ENCODE assay signal across 8 cellular contexts in genomic region chr5:172740483-172741205, GRCh38. TPM values are rescaled to one million over a fixed set of nuclear protein-coding genes. Genes with fewer than 3 reads are reported as not detected.
DNase-seq lines count a peak whose midpoint lies in the region; ATAC-seq and TF ChIP-seq lines count a peak whose summit lies in the region.

No MANE protein-coding gene starts in this region.

- no peak overlapping the region for H3K4me2 ChIP-seq in hepatocyte

- H4K20me1 ChIP-seq in hepatocyte (ENCODE audit: insufficient read depth, poor library complexity, severe bottlenecking), result no peaks in the 10 kb centered on the region

- H3K4me3 ChIP-seq in HFF-Myc (replicated peaks; ENCODE audit: low read depth, low read length) (no peak overlapping the region), hepatocyte (no peak overlapping the region)

- peak overlapping the region; percentile 73 for H3K27ac Mint-ChIP-seq in stimulated activated effector memory CD8-positive, alpha-beta T cell treated with anti-CD3 and anti-CD28 coated beads, Interleukin-12 subunit alpha, Interleukin-12 subunit beta, amount 100 ng/mL, for 72 hours

- H2AFZ ChIP-seq in hepatocyte, result no peak overlapping the region

- H3K79me2 ChIP-seq in hepatocyte, result no peaks in the 10 kb centered on the region

- 74% methylated on average over 15 of the region's 15 CpGs for WGBS in hepatocyte (ENCODE audit: low lambda C conversion rate, missing lambda C conversion rate)

- no peaks in the 10 kb centered on the region for H3K9me3 Mint-ChIP-seq in stimulated activated effector memory CD8-positive, alpha-beta T cell treated with anti-CD3 and anti-CD28 coated beads, Interleukin-12 subunit alpha, Interleukin-12 subunit beta, amount 100 ng/mL, for 72 hours

- TF ChIP-seq CTCF in HFF-Myc (IDR thresholded peaks at IDR 0.05; ENCODE audit: low read depth, low read length, missing control alignments), result no peak
- TF ChIP-seq CTCF in hepatocyte (IDR thresholded peaks at IDR 0.05; ENCODE audit: poor library complexity), result no peak

- H3K36me3 Mint-ChIP-seq in stimulated activated effector memory CD8-positive, alpha-beta T cell treated with anti-CD3 and anti-CD28 coated beads, Interleukin-12 subunit alpha, Interleukin-12 subunit beta, amount 100 ng/mL, for 72 hours, result no peaks in the 10 kb centered on the region

- no peaks in the 10 kb centered on the region for H3K9me2 ChIP-seq in hepatocyte (replicated peaks; ENCODE audit: insufficient read depth)

- H3K4me3 Mint-ChIP-seq in stimulated activated effector memory CD8-positive, alpha-beta T cell treated with anti-CD3 and anti-CD28 coated beads, Interleukin-12 subunit alpha, Interleukin-12 subunit beta, amount 100 ng/mL, for 72 hours, result peak overlapping the region; percentile 4

- H3K27me3 ChIP-seq in hepatocyte, result no peaks in the 10 kb centered on the region

- peak overlapping the region; percentile 95 for H3K27ac ChIP-seq in hepatocyte

- peaks cover 32% of the 10 kb centered on the region for H3K4me1 Mint-ChIP-seq in stimulated activated effector memory CD8-positive, alpha-beta T cell treated with anti-CD3 and anti-CD28 coated beads, Interleukin-12 subunit alpha, Interleukin-12 subunit beta, amount 100 ng/mL, for 72 hours

- H3K36me3 ChIP-seq in hepatocyte (replicated peaks; ENCODE audit: insufficient read depth, low read depth), result no peaks in the 10 kb centered on the region

- peak; percentile 80 for ATAC-seq in stimulated activated effector memory CD8-positive, alpha-beta T cell treated with anti-CD3 and anti-CD28 coated beads, Interleukin-12 subunit alpha, Interleukin-12 subunit beta, amount 100 ng/mL, for 72 hours

- DNase-seq in HFF-Myc (ENCODE audit: extremely low read depth, low read depth), result peak; percentile 46
- DNase-seq in amniotic epithelial cell (ENCODE audit: low read depth), result peak; percentile 97
- peak; percentile 65 for DNase-seq in hepatocyte (ENCODE audit: low spot score)
- no peak for DNase-seq in stimulated activated effector memory CD8-positive, alpha-beta T cell treated with anti-CD3 and anti-CD28 coated beads, Interleukin-12 subunit alpha, Interleukin-12 subunit beta, amount 100 ng/mL, for 72 hours (ENCODE audit: low spot score in 2 of 2)
- no peak for DNase-seq in OCI-M1 (lab: John Stamatoyannopoulos, UW)
- no peak for DNase-seq in NCI-H1930 (lab: John Stamatoyannopoulos, UW)
- no peak for DNase-seq in iPS-NIHi7 (ENCODE audit: extremely low spot score)
- DNase-seq in T-helper 9 cell, result no peak

- H3K9me3 ChIP-seq in hepatocyte (ENCODE audit: low read depth), result no peaks in the 10 kb centered on the region

- peaks cover 16% of the 10 kb centered on the region for H3K4me1 ChIP-seq in hepatocyte (ENCODE audit: insufficient read depth)

RNA-seq across cellular contexts. Expression of gene DUSP1, which starts 30.4 kb away (rescaled TPM):
- 537 and 547 TPM in 2 replicates for total RNA-seq in hepatocyte
- 583 and 682 TPM in 2 replicates for polyA plus RNA-seq in hepatocyte

Comparison
In these comparisons a context has a peak if more than half of its experiments do, and no peak if none do; other contexts are left out.
1. DNase-seq: peak in HFF-Myc (single experiment), amniotic epithelial cell (single experiment) and hepatocyte (single experiment); none in stimulated activated effector memory CD8-positive, alpha-beta T cell treated with anti-CD3 and anti-CD28 coated beads, Interleukin-12 subunit alpha, Interleukin-12 subunit beta, amount 100 ng/mL, for 72 hours (0 of 2), OCI-M1 (single experiment), NCI-H1930 (0 of 2), iPS-NIHi7 (single experiment) and T-helper 9 cell (single experiment).